Comparison of ENCODE assay signal across 10 cellular contexts in genomic region chr2:64932327-64933216, GRCh38. TPM values are rescaled to one million over a fixed set of nuclear protein-coding genes. Genes with fewer than 3 reads are reported as not detected.
DNase-seq lines count a peak whose midpoint lies in the region; ATAC-seq and TF ChIP-seq lines count a peak whose summit lies in the region.
"Had no signal": no experiment of that assay in that cellular context is flagged by ENCODE, and none has a peak within 500 bp of the region (broad histone marks: within the 10 kb centered on the region; RNA-seq: fewer than 3 reads in every experiment).

No MANE protein-coding gene starts in this region.

- H3K36me3 ChIP-seq in SU-DHL-6 (ENCODE audit: low read length) = peaks cover 26% of the 10 kb centered on the region
- no peaks in the 10 kb centered on the region for H3K36me3 ChIP-seq in adrenal gland (replicated peaks in 1 of 2)
- H3K36me3 ChIP-seq: vagina had no signal

- peak overlapping the region; percentile 92 for H3K4me2 ChIP-seq in SU-DHL-6 (ENCODE audit: low read depth, low read length, poor library complexity, severe bottlenecking)

- peaks cover 0 to 3% of the 10 kb centered on the region in 2 donors for H3K4me1 ChIP-seq in adrenal gland (replicated peaks in 1 of 2)
- H3K4me1 ChIP-seq: vagina had no signal

- H3K27ac ChIP-seq in SU-DHL-6 (ENCODE audit: low read depth, low read length) = peak overlapping the region; percentile 97
- no peak overlapping the region for H3K27ac ChIP-seq in adrenal gland
- H3K27ac ChIP-seq: vagina had no signal

- H3K9me3 ChIP-seq in SU-DHL-6 (ENCODE audit: insufficient read depth, low read length) = peaks cover 15% of the 10 kb centered on the region; the same call in 1 of the 2 replicates
- no peaks in the 10 kb centered on the region for H3K9me3 ChIP-seq in adrenal gland (replicated peaks in 1 of 3)
- H3K9me3 ChIP-seq: vagina had no signal

- no peaks in the 10 kb centered on the region for H3K27me3 ChIP-seq in SU-DHL-6 (ENCODE audit: low read length)
- no peaks in the 10 kb centered on the region for H3K27me3 ChIP-seq in adrenal gland
- H3K27me3 ChIP-seq: vagina had no signal

- peaks cover 85% of the 10 kb centered on the region for H3K79me2 ChIP-seq in SU-DHL-6 (ENCODE audit: insufficient read depth, low read length)

- H3K4me3 ChIP-seq in SU-DHL-6 (ENCODE audit: insufficient read depth, low read length, poor library complexity, severe bottlenecking) (peak overlapping the region; percentile 74), adrenal gland (no peak overlapping the region)
- H3K4me3 ChIP-seq: vagina had no signal

- peak; percentile 83 for ATAC-seq in GM19467 (IDR thresholded peaks at IDR 0.05; ENCODE audit: unreplicated experiment)
- ATAC-seq in HG03196 (IDR thresholded peaks at IDR 0.05; ENCODE audit: unreplicated experiment) = peak; percentile 76
- ATAC-seq in Right ventricle myocardium inferior = no peak

- peaks cover 58% of the 10 kb centered on the region for H3F3A ChIP-seq in SU-DHL-6 (ENCODE audit: insufficient read depth)

- no peaks in the 10 kb centered on the region for H3K9me2 ChIP-seq in SU-DHL-6 (replicated peaks; ENCODE audit: insufficient read depth, low read length)

- DNase-seq in NCI-H1694 treated with DMSO at 0.1 percent for 48 hours (lab: John Stamatoyannopoulos, UW) = no peak
- DNase-seq in adrenal gland = no peak
- no peak for DNase-seq in NCI-H524 (lab: John Stamatoyannopoulos, UW)
- DNase-seq in Right ventricle myocardium inferior (ENCODE audit: missing footprints) = no peak
- DNase-seq: NCI-H1048 had no signal

- TF ChIP-seq CTCF in SU-DHL-6 (IDR thresholded peaks at IDR 0.05; ENCODE audit: insufficient read depth, low read length, poor library complexity, severe bottlenecking) = no peak
- TF ChIP-seq CTCF in adrenal gland (IDR thresholded peaks at IDR 0.05) = no peak

- TF ChIP-seq POLR2A in GM10847 (IDR thresholded peaks at IDR 0.05; ENCODE audit: extremely low read depth, insufficient read length) = peak; percentile 39
- no peak for TF ChIP-seq POLR2A in adrenal gland (IDR thresholded peaks at IDR 0.05)

- WGBS in adrenal gland, 4 donors = 63 to 71% (median 67%) methylated on average over 10 of the region's 10 CpGs

- intact Hi-C loops in adrenal gland (cut with DNase I) (no loop called here), Right ventricle myocardium inferior (cut with DNase I) (no loop called here)

- no peak overlapping the region for H2AFZ ChIP-seq in SU-DHL-6 (ENCODE audit: low read depth, low read length, severe bottlenecking)

- H4K20me1 ChIP-seq in SU-DHL-6 (ENCODE audit: low read depth, low read length) = no peaks in the 10 kb centered on the region

- peak overlapping the region; percentile 91 for H3K9ac ChIP-seq in SU-DHL-6 (ENCODE audit: low read length)

RNA-seq across cellular contexts. Expression of gene SLC1A4, which starts 56.6 kb away (rescaled TPM):
- total RNA-seq in adrenal gland (100 to 1,000 TPM in 2 of 8 donors, 10 to 100 TPM in 6; 40.5 to 124 (median 60.0) TPM), Right ventricle myocardium inferior (6.5 TPM)
- polyA plus RNA-seq in adrenal gland = 100 to 1,000 TPM in 1 of 3 donors, 10 to 100 TPM in 2; 13.0 to 196 (median 15.3) TPM
